ENCODE assay signal across 14 cellular contexts in the genomic region with DNA sequence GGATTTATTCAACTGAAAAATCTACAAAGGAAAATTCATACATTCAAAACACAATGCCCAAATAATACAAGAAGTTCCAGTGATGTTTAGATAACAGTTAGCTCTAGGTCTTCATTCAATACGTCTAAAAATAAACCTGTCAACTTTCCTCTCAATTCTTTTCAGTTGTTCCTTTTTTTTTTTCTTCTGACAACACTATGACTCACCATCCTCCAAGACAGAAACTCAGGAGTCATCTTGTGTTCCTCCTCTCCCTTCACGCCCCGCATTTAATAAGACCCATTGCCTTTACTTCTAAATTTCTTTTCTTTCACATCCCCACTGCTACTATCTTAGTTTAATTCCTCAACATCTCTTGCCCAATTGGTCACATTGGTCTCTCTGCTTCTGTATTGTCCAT.
A peak's percentile ranks its signal among the peaks of the same experiment; 100 is the strongest.
DNase-seq lines count a peak whose midpoint lies in the region; ATAC-seq and TF ChIP-seq lines count a peak whose summit lies in the region.
"Had no signal": no experiment of that assay in that cellular context is flagged by ENCODE, and none has a peak within 500 bp of the region (broad histone marks: within the 10 kb centered on the region; RNA-seq: fewer than 3 reads in every experiment).

No MANE protein-coding gene starts in this region.

- H3K4me1 Mint-ChIP-seq in activated naive CD8-positive, alpha-beta T cell treated with anti-CD3 and anti-CD28 coated beads, Interleukin-2, amount 50 U/mL, for 24 hours = no peaks in the 10 kb centered on the region

- TF ChIP-seq CTCF in kidney epithelial cell (IDR thresholded peaks at IDR 0.05; ENCODE audit: insufficient read depth, low read length, poor library complexity, severe bottlenecking) = no peak

- H3K36me3 ChIP-seq in kidney epithelial cell (ENCODE audit: control insufficient read depth, insufficient read depth, low read length) = no peaks in the 10 kb centered on the region
- H3K36me3 ChIP-seq: uterus had no signal

- no peaks in the 10 kb centered on the region for H3K9me3 Mint-ChIP-seq in activated naive CD8-positive, alpha-beta T cell treated with anti-CD3 and anti-CD28 coated beads, Interleukin-2, amount 50 U/mL, for 24 hours

- no peaks in the 10 kb centered on the region for H3K36me3 Mint-ChIP-seq in activated naive CD8-positive, alpha-beta T cell treated with anti-CD3 and anti-CD28 coated beads, Interleukin-2, amount 50 U/mL, for 24 hours (ENCODE audit: low read depth)

- no peak overlapping the region for H3K4me3 ChIP-seq in kidney epithelial cell (ENCODE audit: low read depth, low read length)
- H3K4me3 ChIP-seq: mucosa of descending colon, uterus had no signal

- no peaks in the 10 kb centered on the region for H3K27me3 ChIP-seq in kidney epithelial cell (ENCODE audit: control insufficient read depth, insufficient read depth, low read length)
- H3K27me3 ChIP-seq: uterus had no signal

- no peak overlapping the region for H3K27ac Mint-ChIP-seq in activated naive CD8-positive, alpha-beta T cell treated with anti-CD3 and anti-CD28 coated beads, Interleukin-2, amount 50 U/mL, for 24 hours
- H3K27ac Mint-ChIP-seq: stimulated activated naive CD8-positive, alpha-beta T cell treated with anti-CD3 and anti-CD28 coated beads, Interleukin-15, Interleukin-2, amounts not matched to agents 100 ng/mL and 50 ng/mL, for 24 hours had no signal

- no peak for ATAC-seq in activated naive CD8-positive, alpha-beta T cell treated with anti-CD3 and anti-CD28 coated beads, Interleukin-2, amount 50 U/mL, for 24 hours
- no peak for ATAC-seq in HG03457 (IDR thresholded peaks at IDR 0.05; ENCODE audit: unreplicated experiment)
- ATAC-seq: mucosa of descending colon had no signal

- no peak overlapping the region for H3K4me3 Mint-ChIP-seq in activated naive CD8-positive, alpha-beta T cell treated with anti-CD3 and anti-CD28 coated beads, Interleukin-2, amount 50 U/mL, for 24 hours
- H3K4me3 Mint-ChIP-seq: stimulated activated naive CD8-positive, alpha-beta T cell treated with anti-CD3 and anti-CD28 coated beads, Interleukin-15, Interleukin-2, amounts not matched to agents 100 ng/mL and 50 ng/mL, for 24 hours had no signal

- H3K27me3 Mint-ChIP-seq in activated naive CD8-positive, alpha-beta T cell treated with anti-CD3 and anti-CD28 coated beads, Interleukin-2, amount 50 U/mL, for 24 hours = no peaks in the 10 kb centered on the region
- H3K27me3 Mint-ChIP-seq: stimulated activated naive CD8-positive, alpha-beta T cell treated with anti-CD3 and anti-CD28 coated beads, Interleukin-15, Interleukin-2, amounts not matched to agents 100 ng/mL and 50 ng/mL, for 24 hours had no signal

- peak; percentile 4 for DNase-seq in H4 (ENCODE audit: low spot score)
- peak; percentile 82 for DNase-seq in NOMO-1 treated with DMSO at 0.1 percent for 48 hours (lab: John Stamatoyannopoulos, UW; ENCODE audit: unreplicated experiment)
- peak; percentile 51 for DNase-seq in amniotic epithelial cell (ENCODE audit: low read depth)
- DNase-seq in kidney epithelial cell (ENCODE audit: low read depth) = peak; percentile 29
- no peak for DNase-seq in activated naive CD8-positive, alpha-beta T cell treated with anti-CD3 and anti-CD28 coated beads, Interleukin-2, amount 50 U/mL, for 24 hours
- no peak for DNase-seq in stimulated activated CD4-positive, alpha-beta T cell treated with anti-CD3 and anti-CD28 coated beads, Interleukin-12 subunit alpha, Interleukin-12 subunit beta, amount 100 ng/mL, for 4 hours
- no peak for DNase-seq in NCI-H1092 (lab: John Stamatoyannopoulos, UW)
- DNase-seq: activated effector memory CD4-positive, alpha-beta T cell treated with anti-CD3 and anti-CD28 coated beads, Interleukin-2, amount 50 U/mL, for 16 hours; kidney glomerular epithelial cell; mucosa of descending colon; small intestine; uterus had no signal

Comparison
In these comparisons a context has a peak if more than half of its experiments do, and no peak if none do; other contexts are left out.
1. DNase-seq: peak in H4 (single experiment), NOMO-1 treated with DMSO at 0.1 percent for 48 hours (single experiment), amniotic epithelial cell (single experiment) and kidney epithelial cell (single experiment); none in activated naive CD8-positive, alpha-beta T cell treated with anti-CD3 and anti-CD28 coated beads, Interleukin-2, amount 50 U/mL, for 24 hours (single experiment), stimulated activated CD4-positive, alpha-beta T cell treated with anti-CD3 and anti-CD28 coated beads, Interleukin-12 subunit alpha, Interleukin-12 subunit beta, amount 100 ng/mL, for 4 hours (single experiment) and NCI-H1092 (single experiment).